ENCODE assay signal across 14 cellular contexts in genomic region chr12:32230607-32230982, GRCh38.
DNase-seq lines count a peak whose midpoint lies in the region; ATAC-seq and TF ChIP-seq lines count a peak whose summit lies in the region.
"Had no signal": no experiment of that assay in that cellular context is flagged by ENCODE, and none has a peak within 500 bp of the region (broad histone marks: within the 10 kb centered on the region; RNA-seq: fewer than 3 reads in every experiment).

No MANE protein-coding gene starts in this region.

- no peaks in the 10 kb centered on the region for H3K27me3 ChIP-seq in OCI-LY1 (ENCODE audit: insufficient read depth, low read length)
- H3K27me3 ChIP-seq: SJSA1, spleen had no signal

- no peaks in the 10 kb centered on the region for H3K9me2 ChIP-seq in OCI-LY1 (ENCODE audit: low read depth, low read length)

- H2AFZ ChIP-seq in OCI-LY1 (ENCODE audit: low read length): no peak overlapping the region

- peak overlapping the region; percentile 37; the same call in 1 of the 2 replicates for H3K4me2 ChIP-seq in OCI-LY1 (ENCODE audit: low read length)

- ATAC-seq in GM21529 (IDR thresholded peaks at IDR 0.05; ENCODE audit: unreplicated experiment) (peak; percentile 73), HG03439 (IDR thresholded peaks at IDR 0.05; ENCODE audit: unreplicated experiment) (no peak)
- ATAC-seq: left lobe of liver had no signal

- no peaks in the 10 kb centered on the region for H3K9me3 ChIP-seq in OCI-LY1 (ENCODE audit: low read length)
- H3K9me3 ChIP-seq: SJSA1, spleen had no signal

- H3K36me3 ChIP-seq in OCI-LY1 (ENCODE audit: insufficient read depth, low read length): peaks cover 12% of the 10 kb centered on the region; the same call in 1 of the 2 replicates
- H3K36me3 ChIP-seq: SJSA1 had no signal

- TF ChIP-seq CTCF in OCI-LY1 (IDR thresholded peaks at IDR 0.05; ENCODE audit: low read length): no peak

- no peak overlapping the region for H3K4me3 ChIP-seq in OCI-LY1 (ENCODE audit: low read depth, low read length, poor library complexity, severe bottlenecking)
- H3K4me3 ChIP-seq: SJSA1, spleen had no signal

- H3K9ac ChIP-seq in OCI-LY1 (ENCODE audit: low read length): no peak overlapping the region

- no peaks in the 10 kb centered on the region for H3K79me2 ChIP-seq in OCI-LY1 (ENCODE audit: insufficient read depth, low read length)

- H3K27ac ChIP-seq in OCI-LY1 (ENCODE audit: low read depth, low read length, poor library complexity, severe bottlenecking): peak overlapping the region; percentile 35
- H3K27ac ChIP-seq: SJSA1, spleen had no signal

- H3F3A ChIP-seq in OCI-LY1 (ENCODE audit: insufficient read depth, low read length): no peaks in the 10 kb centered on the region

- H4K20me1 ChIP-seq in OCI-LY1 (ENCODE audit: insufficient read depth, low read length): no peaks in the 10 kb centered on the region

- DNase-seq in D341Med (ENCODE audit: low spot score): peak; percentile 80
- DNase-seq in NCI-H1436 (lab: John Stamatoyannopoulos, UW): peak; percentile 65
- no peak for DNase-seq in stimulated activated CD4-positive, alpha-beta T cell treated with anti-CD3 and anti-CD28 coated beads, Interleukin-12 subunit alpha, Interleukin-12 subunit beta, amount 100 ng/mL, for 4 hours
- no peak for DNase-seq in NCI-H2029 treated with DMSO at 0.1 percent for 48 hours (lab: John Stamatoyannopoulos, UW)
- DNase-seq in amygdala (lab: John Stamatoyannopoulos, UW): no peak
- DNase-seq: activated CD8-positive, alpha-beta memory T cell treated with anti-CD3 and anti-CD28 coated beads for 24 hours; activated effector memory CD4-positive, alpha-beta T cell treated with Interleukin-2 at 50 U/mL for 16 hours; NCI-H146; spleen had no signal

- peaks cover 14% of the 10 kb centered on the region for H3K4me1 ChIP-seq in OCI-LY1 (ENCODE audit: insufficient read depth, low read length, severe bottlenecking)
- H3K4me1 ChIP-seq: SJSA1 had no signal

Comparison
In these comparisons a context has a peak if more than half of its experiments do, and no peak if none do; other contexts are left out.
1. DNase-seq: peak in D341Med (single experiment) and NCI-H1436 (single experiment); none in stimulated activated CD4-positive, alpha-beta T cell treated with anti-CD3 and anti-CD28 coated beads, Interleukin-12 subunit alpha, Interleukin-12 subunit beta, amount 100 ng/mL, for 4 hours (single experiment), NCI-H2029 treated with DMSO at 0.1 percent for 48 hours (single experiment) and amygdala (0 of 56).